1 cellular context compared by ENCODE assay signal in genomic region chr17:64599187-64599676, GRCh38.
TF ChIP-seq lines count a peak whose summit lies in the region.

No MANE protein-coding gene starts in this region.

TF ChIP-seq in K562, 482 proteins besides CTCF, POLR2A, EP300 and RAD21 (continued from another document and continues in another):
- TF ChIP-seq NFIC (IDR thresholded peaks at IDR 0.05) (0 out of 2 replicates have a peak, but pooled peaks have one; percentile 5), TSHZ1 (CRISPR knock-in tag; IDR thresholded peaks at IDR 0.05) (0 out of 2 replicates have a peak, but pooled peaks have one; percentile 17), PURB (CRISPR knock-in tag; IDR thresholded peaks at IDR 0.05; ENCODE audit: low read depth) (no peak), RFX5 (IDR thresholded peaks at IDR 0.05; ENCODE audit: low read depth, low read length) (no peak), ZBTB17 (CRISPR knock-in tag; IDR thresholded peaks at IDR 0.05) (0 out of 2 replicates have a peak, but pooled peaks have one; percentile 27), ZNF707 (CRISPR knock-in tag; conservative IDR thresholded peaks at IDR 0.05) (no peak), NRF1 (conservative IDR thresholded peaks at IDR 0.05 in 1 of 2, IDR thresholded peaks at IDR 0.05 in 1 of 2) (peak in 1 of 2 experiments; percentile 57; a peak in 1 of 4 replicates), SRF (CRISPR knock-in tag; IDR thresholded peaks at IDR 0.05) (no peak), ZNF324 (CRISPR knock-in tag; IDR thresholded peaks at IDR 0.05) (0 out of 2 replicates have a peak, but pooled peaks have one; percentile 31), ASH1L (IDR thresholded peaks at IDR 0.05; ENCODE audit: borderline replicate concordance, low read depth, partially characterized antibody) (no peak), MBD2 (IDR thresholded peaks at IDR 0.05; ENCODE audit: borderline replicate concordance, low read depth) (peak; percentile 39; the same call in 1 of the 2 replicates), CTBP1 (IDR thresholded peaks at IDR 0.05; ENCODE audit: borderline replicate concordance) (peak; percentile 65; the same call in 1 of the 2 replicates), ZBTB1 (CRISPR knock-in tag; IDR thresholded peaks at IDR 0.05; ENCODE audit: borderline replicate concordance, low read depth) (no peak), ATF1 (CRISPR knock-in tag; IDR thresholded peaks at IDR 0.05) (no peak), ATF1 (tag; IDR thresholded peaks at IDR 0.05) (no peak), THRB (CRISPR knock-in tag; conservative IDR thresholded peaks at IDR 0.05) (no peak), MED1 (CRISPR knock-in tag; IDR thresholded peaks at IDR 0.05; ENCODE audit: borderline replicate concordance) (no peak), SREBF1 (IDR thresholded peaks at IDR 0.05; ENCODE audit: borderline replicate concordance, low read depth, low read length) (no peak), NCOA6 (IDR thresholded peaks at IDR 0.05) (no peak), SIN3A (IDR thresholded peaks at IDR 0.05; ENCODE audit: borderline replicate concordance in 2 of 2, control insufficient read depth in 1 of 2, low read depth in 2 of 2, low read length in 2 of 2) (no peak; a peak in 1 of 4 replicates), SUPT5H (IDR thresholded peaks at IDR 0.05) (peak; percentile 74), ZSCAN29 (IDR thresholded peaks at IDR 0.05) (no peak), ZNF77 (CRISPR knock-in tag; IDR thresholded peaks at IDR 0.05) (no peak), MAFK (IDR thresholded peaks at IDR 0.05; ENCODE audit: low read length) (no peak), CREB3 (tag; conservative IDR thresholded peaks at IDR 0.05; ENCODE audit: low read depth) (0 out of 2 replicates have a peak, but pooled peaks have one; percentile 23), SAFB (IDR thresholded peaks at IDR 0.05; ENCODE audit: borderline replicate concordance, low read depth, low read length) (no peak), HDAC1 (IDR thresholded peaks at IDR 0.05) (peak in 1 of 2 experiments; percentile 51; a peak in 1 of 4 replicates), GABPA (tag; conservative IDR thresholded peaks at IDR 0.05; ENCODE audit: low read depth) (peak; percentile 46), SMARCB1 (IDR thresholded peaks at IDR 0.05; ENCODE audit: insufficient read length, low read depth) (no peak), ZBTB40 (IDR thresholded peaks at IDR 0.05) (peak; percentile 53; the same call in 1 of the 2 replicates), ZBTB40 (CRISPR knock-in tag; IDR thresholded peaks at IDR 0.05) (no peak), SOX6 (IDR thresholded peaks at IDR 0.05) (no peak), FOXP1 (CRISPR knock-in tag; IDR thresholded peaks at IDR 0.05) (peak; percentile 43; the same call in 1 of the 2 replicates), PHF8 (IDR thresholded peaks at IDR 0.05; ENCODE audit: borderline replicate concordance, low read length) (peak; percentile 56), PKNOX1 (IDR thresholded peaks at IDR 0.05) (peak; percentile 60), THRA (IDR thresholded peaks at IDR 0.05) (no peak), HBP1 (CRISPR knock-in tag; IDR thresholded peaks at IDR 0.05) (no peak), HMG20B (CRISPR knock-in tag; IDR thresholded peaks at IDR 0.05) (no peak), BACH1 (tag; IDR thresholded peaks at IDR 0.05) (0 out of 2 replicates have a peak, but pooled peaks have one; percentile 45), ZNF586 (CRISPR knock-in tag; conservative IDR thresholded peaks at IDR 0.05) (no peak), ZNF785 (CRISPR knock-in tag; IDR thresholded peaks at IDR 0.05) (no peak), L3MBTL2 (IDR thresholded peaks at IDR 0.05) (peak; percentile 50; the same call in 1 of the 2 replicates), GTF2A2 (tag; IDR thresholded peaks at IDR 0.05) (no peak)
